ENCODE assay signal across 17 cellular contexts in genomic region chr3:40097507-40098117, GRCh38.
"Had no signal": no experiment of that assay in that cellular context is flagged by ENCODE, and none has a peak within 500 bp of the region (broad histone marks: within the 10 kb centered on the region; RNA-seq: fewer than 3 reads in every experiment).

No MANE protein-coding gene starts in this region.

- H3K27ac Mint-ChIP-seq: activated CD8-positive, alpha-beta T cell treated with anti-CD3 and anti-CD28 coated beads for 36 hours; activated naive CD8-positive, alpha-beta T cell treated with anti-CD3 and anti-CD28 coated beads, Interleukin-2, amount 10 ng/mL, durations not matched to agents 7 days and 5 days; stimulated activated naive CD8-positive, alpha-beta T cell treated with anti-CD3 and anti-CD28 coated beads, Interleukin-15, Interleukin-2, amounts not matched to agents 100 ng/mL and 50 ng/mL, for 24 hours had no signal

- H3K79me2 ChIP-seq: parathyroid adenoma had no signal

- H3K9me3 ChIP-seq: colonic mucosa, SJSA1 had no signal

- H3K27ac ChIP-seq: colonic mucosa, left ventricle myocardium inferior, parathyroid adenoma, SJSA1 had no signal

- H3K4me1 ChIP-seq: colonic mucosa, left ventricle myocardium inferior, SJSA1 had no signal

- H3K9me3 Mint-ChIP-seq: activated CD8-positive, alpha-beta T cell treated with anti-CD3 and anti-CD28 coated beads for 36 hours; activated naive CD8-positive, alpha-beta T cell treated with anti-CD3 and anti-CD28 coated beads, Interleukin-2, amount 10 ng/mL, durations not matched to agents 7 days and 5 days; stimulated activated naive CD8-positive, alpha-beta T cell treated with anti-CD3 and anti-CD28 coated beads, Interleukin-15, Interleukin-2, amounts not matched to agents 100 ng/mL and 50 ng/mL, for 24 hours had no signal

- H3K4me3 ChIP-seq: colonic mucosa, left ventricle myocardium inferior, SJSA1 had no signal

- H3K36me3 Mint-ChIP-seq: activated naive CD8-positive, alpha-beta T cell treated with anti-CD3 and anti-CD28 coated beads, Interleukin-2, amount 10 ng/mL, durations not matched to agents 7 days and 5 days had no signal

- H3K27me3 ChIP-seq: colonic mucosa, SJSA1 had no signal

- H3K4me1 Mint-ChIP-seq: activated naive CD8-positive, alpha-beta T cell treated with anti-CD3 and anti-CD28 coated beads, Interleukin-2, amount 10 ng/mL, durations not matched to agents 7 days and 5 days; neural crest cell had no signal

- DNase-seq: activated CD8-positive, alpha-beta memory T cell treated with anti-CD3 and anti-CD28 coated beads, Interleukin-2, amount 50 U/mL, for 4 hours; activated CD8-positive, alpha-beta T cell treated with anti-CD3 and anti-CD28 coated beads for 36 hours; activated naive CD8-positive, alpha-beta T cell treated with anti-CD3 and anti-CD28 coated beads, Interleukin-2, amount 10 ng/mL, durations not matched to agents 7 days and 5 days; colonic mucosa; effector CD8-positive, alpha-beta T cell; glutamatergic neuron; islet precursor cell; left ventricle myocardium inferior; mesendoderm; retina; stimulated activated CD4-positive, alpha-beta T cell treated with anti-CD3 and anti-CD28 coated beads, Interleukin-15, amount 100 ng/mL, for 24 hours; stimulated activated CD4-positive, alpha-beta T cell treated with anti-CD3 and anti-CD28 coated beads, Interleukin-4, amount 100 ng/mL, for 24 hours; T-helper 9 cell had no signal

- H3K36me3 ChIP-seq: colonic mucosa, left ventricle myocardium inferior, SJSA1 had no signal

- ATAC-seq: activated CD8-positive, alpha-beta T cell treated with anti-CD3 and anti-CD28 coated beads for 36 hours had no signal

- H3K9ac ChIP-seq: parathyroid adenoma had no signal

- H3K27me3 Mint-ChIP-seq: stimulated activated naive CD8-positive, alpha-beta T cell treated with anti-CD3 and anti-CD28 coated beads, Interleukin-15, Interleukin-2, amounts not matched to agents 100 ng/mL and 50 ng/mL, for 24 hours had no signal

- H3K4me3 Mint-ChIP-seq: activated CD8-positive, alpha-beta T cell treated with anti-CD3 and anti-CD28 coated beads for 36 hours; activated naive CD8-positive, alpha-beta T cell treated with anti-CD3 and anti-CD28 coated beads, Interleukin-2, amount 10 ng/mL, durations not matched to agents 7 days and 5 days; neural crest cell; stimulated activated naive CD8-positive, alpha-beta T cell treated with anti-CD3 and anti-CD28 coated beads, Interleukin-15, Interleukin-2, amounts not matched to agents 100 ng/mL and 50 ng/mL, for 24 hours had no signal
